8 cellular contexts compared by ENCODE assay signal in the genomic region with DNA sequence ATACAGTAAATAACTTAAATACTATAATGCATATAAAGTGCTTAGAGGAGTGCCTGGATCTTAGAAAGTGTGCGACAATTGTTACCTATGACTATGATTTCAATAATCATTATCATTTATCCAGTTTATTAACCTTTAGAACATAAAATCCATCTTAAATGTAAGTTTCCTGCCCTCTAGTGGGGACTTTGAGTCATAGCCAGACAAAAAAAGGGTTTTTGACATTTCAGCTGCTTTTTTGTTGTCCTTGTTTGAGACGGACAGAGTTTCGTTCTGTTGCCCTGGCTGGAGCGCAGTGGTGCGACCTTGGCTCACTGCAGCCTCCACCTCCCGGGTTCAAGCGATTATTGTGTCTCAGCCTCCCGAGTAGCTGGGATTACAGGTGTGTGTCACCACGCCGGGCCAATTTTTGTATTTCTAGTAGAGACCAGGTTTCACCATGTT. TPM values are rescaled to one million over a fixed set of nuclear protein-coding genes. Genes with fewer than 3 reads are reported as not detected.
DNase-seq lines count a peak whose midpoint lies in the region; ATAC-seq, FAIRE-seq and TF ChIP-seq lines count a peak whose summit lies in the region.

No MANE protein-coding gene starts in this region.

- in situ Hi-C loops in GM12878 (cut with MboI), result loop anchor here (10.0 kb wide), 1 partner anchor 643 kb away; no protein-coding TSS in a partner anchor

- POLR2A ChIA-PET in GM12878 (lab: Charles Lee), result no interaction called here

- H3K79me2 ChIP-seq in GM12878 (ENCODE audit: control insufficient read depth, insufficient read depth, low read length), result no peaks in the 10 kb centered on the region

- H3K9me3 ChIP-seq in heart left ventricle (no peaks in the 10 kb centered on the region), GM12878 (replicated peaks; ENCODE audit: control insufficient read depth, insufficient read depth, low read length) (no peaks in the 10 kb centered on the region), right lobe of liver (no peaks in the 10 kb centered on the region)

- no peaks in the 10 kb centered on the region for H4K20me1 ChIP-seq in GM12878 (ENCODE audit: control insufficient read depth, insufficient read depth)

- H3K9ac ChIP-seq in GM12878 (ENCODE audit: control insufficient read depth, insufficient read depth, low read length), result no peak overlapping the region

- CTCF ChIA-PET in GM12878 (lab: Yijun Ruan, JAX), result interaction anchor here (0.6 to 8.8 kb wide), 18 partner anchors 13 to 643 kb away, joined by 3 to 114 read pairs (median 4); no protein-coding TSS in a partner anchor

- SMC1A ChIA-PET in GM12878 (lab: Charles Lee; ENCODE audit: uncharacterized antibody, unreplicated experiment), result interaction anchor here (0.7 to 7.8 kb wide), 11 partner anchors 13 to 643 kb away, joined by 3 to 53 read pairs (median 5); no protein-coding TSS in a partner anchor

- ATAC-seq in heart left ventricle (no peak), left ventricle myocardium superior (no peak), GM12878 (peak; percentile 34), right lobe of liver (peak; percentile 24 to 41 (median 29)), HG02798 (IDR thresholded peaks at IDR 0.05; ENCODE audit: poor library complexity, unreplicated experiment) (no peak), HG02610 (IDR thresholded peaks at IDR 0.05; ENCODE audit: unreplicated experiment) (no peak)

- peak; percentile 86 for FAIRE-seq in GM12878 (lab: Jason Lieb, UNC)

- RAD21 ChIA-PET in GM12878 (lab: Charles Lee; ENCODE audit: unreplicated experiment), result interaction anchor here (0.8 to 2.4 kb wide), 10 partner anchors 34 to 643 kb away, joined by 3 to 11 read pairs (median 5); partner anchors contain the start of gene TXN

- H3K4me2 ChIP-seq in GM12878 (ENCODE audit: control insufficient read depth, insufficient read depth), result no peak overlapping the region

- peak; percentile 69 for TF ChIP-seq RAD21 in GM12878 (IDR thresholded peaks at IDR 0.05; ENCODE audit: insufficient read depth, low read depth, low read length)

- no peak overlapping the region for H2AFZ ChIP-seq in GM12878 (ENCODE audit: control insufficient read depth, low read depth, low read length)

- intact Hi-C loops in heart left ventricle (cut with DNase I) (loop anchor here (1.0 to 10.0 kb wide), 10 partner anchors 34 to 645 kb away; no protein-coding TSS in a partner anchor), left ventricle myocardium superior (cut with micrococcal nuclease) (no loop called here), GM12878 (cut with micrococcal nuclease; ENCODE audit: unreplicated experiment) (loop anchor here (2.0 to 5.0 kb wide), 3 partner anchors 35 to 645 kb away; no protein-coding TSS in a partner anchor), right lobe of liver (cut with DNase I) (no loop called here)

- no peak for DNase-seq in heart left ventricle
- no peak for DNase-seq in left ventricle myocardium superior
- DNase-seq in NCI-H2029 (lab: John Stamatoyannopoulos, UW), result peak; percentile 50
- DNase-seq in GM12878 (ENCODE audit: low read depth, low spot score), result no peak
- no peak for DNase-seq in right lobe of liver
- DNase-seq in ecto neural progenitor cell (ENCODE audit: low spot score), result no peak

- no peak for TF ChIP-seq EP300 in GM12878 (IDR thresholded peaks at IDR 0.05; ENCODE audit: borderline replicate concordance in 1 of 2, control insufficient read depth in 1 of 2, low read depth in 2 of 2, low read length in 2 of 2)

- H3K27ac ChIP-seq in heart left ventricle, result no peak overlapping the region
- no peak overlapping the region for H3K27ac ChIP-seq in GM12878 (ENCODE audit: control insufficient read depth, insufficient read depth)
- H3K27ac ChIP-seq in right lobe of liver, result peak overlapping the region in 2 of 3 donors; percentile 47 to 57

- no peak overlapping the region for H3K4me3 ChIP-seq in heart left ventricle
- H3K4me3 ChIP-seq in GM12878, result no peak overlapping the region
- no peak overlapping the region for H3K4me3 ChIP-seq in right lobe of liver

- peak; percentile 73 to 90 (median 81) for TF ChIP-seq CTCF in heart left ventricle (IDR thresholded peaks at IDR 0.05)
- TF ChIP-seq CTCF in GM12878 (IDR thresholded peaks at IDR 0.05 in 2 of 3, conservative IDR thresholded peaks at IDR 0.05 in 1 of 3; ENCODE audit: control insufficient read depth in 2 of 3, extremely low read depth in 1 of 3, insufficient read depth in 1 of 3, low read depth in 3 of 3, low read length in 3 of 3), result peak; percentile 61 to 72 (median 65)
- TF ChIP-seq CTCF in right lobe of liver (IDR thresholded peaks at IDR 0.05), result peak; percentile 76 to 79 (median 78)

- H3K36me3 ChIP-seq in heart left ventricle, result no peaks in the 10 kb centered on the region
- H3K36me3 ChIP-seq in GM12878 (ENCODE audit: control insufficient read depth in 2 of 2, insufficient read depth in 2 of 2, low read length in 1 of 2), result no peaks in the 10 kb centered on the region
- H3K36me3 ChIP-seq in right lobe of liver, result no peaks in the 10 kb centered on the region

- peaks cover 0 to 5% (median 0%) of the 10 kb centered on the region in 12 donors for H3K4me1 ChIP-seq in heart left ventricle
- H3K4me1 ChIP-seq in GM12878 (ENCODE audit: control insufficient read depth, insufficient read depth, low read length), result no peaks in the 10 kb centered on the region
- H3K4me1 ChIP-seq in right lobe of liver, result peaks cover 0 to 56% (median 26%) of the 10 kb centered on the region in 4 donors

- TF ChIP-seq POLR2A in heart left ventricle (IDR thresholded peaks at IDR 0.05), result no peak
- TF ChIP-seq POLR2A in GM12878 (IDR thresholded peaks at IDR 0.05; ENCODE audit: low read depth, low read length), result no peak
- TF ChIP-seq POLR2A in right lobe of liver (IDR thresholded peaks at IDR 0.05), result no peak

- WGBS in heart left ventricle, 4 donors, result 26 to 33% (median 29%) methylated on average over 10 of the region's 10 CpGs
- 20% methylated on average over 10 of the region's 10 CpGs for WGBS in GM12878 (ENCODE audit: insufficient coverage, insufficient replicate concordance, low lambda C conversion rate, missing lambda C conversion rate)
- WGBS in right lobe of liver (ENCODE audit: insufficient coverage, low coverage, low lambda C conversion rate, missing lambda C conversion rate), result 13% methylated on average over 9 of the region's 10 CpGs

- BruUV-seq in GM12878 (replicated peaks; lab: Mats Ljungman, UMichigan), result no TSS peak

- H3K27me3 ChIP-seq in heart left ventricle (no peaks in the 10 kb centered on the region), GM12878 (replicated peaks in 1 of 2; ENCODE audit: control insufficient read depth in 2 of 2, insufficient read depth in 2 of 2, low read length in 1 of 2) (no peaks in the 10 kb centered on the region), right lobe of liver (no peaks in the 10 kb centered on the region)

TF ChIP-seq in GM12878, 131 proteins besides CTCF, POLR2A, EP300 and RAD21 (continues in another document):
- TF ChIP-seq YBX1 (IDR thresholded peaks at IDR 0.05) (no peak), SMC3 (IDR thresholded peaks at IDR 0.05; ENCODE audit: borderline replicate concordance, low read length) (peak; percentile 70; the same call in 1 of the 2 replicates)

RNA-seq across cellular contexts. Expression of gene C9orf152, which starts 9.7 kb away (rescaled TPM):
- total RNA-seq in heart left ventricle (not detected), left ventricle myocardium superior (not detected), GM12878 (2014; rRNA removed) (not detected in 2 replicates), GM12878 (2014; rRNA removed; fragmentation: Illumina TruSeq; extraction: Trizol) (not detected in 2 replicates), GM12878 (2021) (not detected in 2 replicates), right lobe of liver (1 to 10 TPM in 2 of 6 experiments, under 1 TPM in 2, not detected in 2; 0.06 to 3.5 (median 0.74) TPM)
- polyA plus RNA-seq in heart left ventricle (not detected), GM12878 (2011; rRNA removed) (0.04 TPM in 1 of 2 replicates, not detected in the other), GM12878 (2014; fragmentation: Illumina TruSeq; extraction: Trizol) (not detected in 2 replicates), GM12878 (2014; fragmentation: Nextera tagmentation; extraction: Ambion mirVana) (not detected), GM12878 (2014; rRNA removed) (not detected in 2 replicates), GM12878 (2016; fragmentation: Nextera tagmentation; extraction: Ambion mirVana) (not detected)
- not detected in 2 replicates for total RNA-seq in GM12878 (2013; cell fraction: nucleolus; rRNA removed)
- not detected for polyA plus RNA-seq in GM12878 (2011; ENCODE audit: low read depth)
- polyA plus RNA-seq in GM12878 (2011; cell fraction: cytosol; rRNA removed), result not detected in 2 replicates
- polyA plus RNA-seq in GM12878 (2011; cell fraction: nucleus; rRNA removed), result not detected in 2 replicates
- polyA plus RNA-seq in GM12878 (2012), result 0.04 and 0.16 TPM in 2 replicates
- not detected in 2 replicates for polyA minus RNA-seq in GM12878 (2011; rRNA and poly(A)+ RNA removed)
- not detected in 2 replicates for polyA minus RNA-seq in GM12878 (2011; cell fraction: cytosol; rRNA and poly(A)+ RNA removed)
- 0.12 TPM in 1 of 2 replicates, not detected in the other for polyA minus RNA-seq in GM12878 (2011; cell fraction: nucleus; rRNA and poly(A)+ RNA removed)

RNA-seq across cellular contexts. Expression of gene TXN, which starts 38.6 kb away (rescaled TPM):
- 100 to 1,000 TPM in 1 of 9 donors, 10 to 100 TPM in 8; 48.6 to 144 (median 66.6) TPM for total RNA-seq in heart left ventricle
- polyA plus RNA-seq in heart left ventricle, result 100 to 1,000 TPM in 1 of 2 donors, 10 to 100 TPM in 1; 91.8 to 173 TPM
- 66.0 TPM for total RNA-seq in left ventricle myocardium superior
- 33.5 and 41.0 TPM in 2 replicates for total RNA-seq in GM12878 (2013; cell fraction: nucleolus; rRNA removed)
- 309 and 324 TPM in 2 replicates for total RNA-seq in GM12878 (2014; rRNA removed)
- 434 and 441 TPM in 2 replicates for total RNA-seq in GM12878 (2014; rRNA removed; fragmentation: Illumina TruSeq; extraction: Trizol)
- 359 and 374 TPM in 2 replicates for total RNA-seq in GM12878 (2021)
- 583 TPM for polyA plus RNA-seq in GM12878 (2011; ENCODE audit: low read depth)
- polyA plus RNA-seq in GM12878 (2011; rRNA removed), result 704 and 840 TPM in 2 replicates
- 373 and 435 TPM in 2 replicates for polyA plus RNA-seq in GM12878 (2011; cell fraction: cytosol; rRNA removed)
- 189 and 231 TPM in 2 replicates for polyA plus RNA-seq in GM12878 (2011; cell fraction: nucleus; rRNA removed)
- 330 and 336 TPM in 2 replicates for polyA plus RNA-seq in GM12878 (2012)
- polyA plus RNA-seq in GM12878 (2014; fragmentation: Illumina TruSeq; extraction: Trizol), result 596 and 678 TPM in 2 replicates
- 1,000 to 10,000 TPM; 2,263 to 2,304 TPM for polyA plus RNA-seq in GM12878 (2014; fragmentation: Nextera tagmentation; extraction: Ambion mirVana)
- polyA plus RNA-seq in GM12878 (2014; rRNA removed), result 345 and 460 TPM in 2 replicates
- polyA plus RNA-seq in GM12878 (2016; fragmentation: Nextera tagmentation; extraction: Ambion mirVana), result 1,000 to 10,000 TPM; 1,248 to 1,349 TPM
- 124 and 150 TPM in 2 replicates for polyA minus RNA-seq in GM12878 (2011; rRNA and poly(A)+ RNA removed)
- polyA minus RNA-seq in GM12878 (2011; cell fraction: cytosol; rRNA and poly(A)+ RNA removed), result 43.7 and 51.6 TPM in 2 replicates
- 26.1 and 30.3 TPM in 2 replicates for polyA minus RNA-seq in GM12878 (2011; cell fraction: nucleus; rRNA and poly(A)+ RNA removed)
- total RNA-seq in right lobe of liver, result 100 to 1,000 TPM; 125 to 287 (median 216) TPM

Comparison
In these comparisons a context has a peak if more than half of its experiments do, and no peak if none do; other contexts are left out.
1. intact Hi-C loops: an anchor here in heart left ventricle (1.0 to 10.0 kb wide) and GM12878 (2.0 to 5.0 kb wide); none called in left ventricle myocardium superior and right lobe of liver.
2. ATAC-seq: peak in GM12878 (single experiment) and right lobe of liver (4 of 4); none in heart left ventricle (0 of 4), left ventricle myocardium superior (single experiment), HG02798 (single experiment) and HG02610 (single experiment).
3. H3K27ac ChIP-seq: peak in right lobe of liver (2 of 3); none in heart left ventricle (0 of 12) and GM12878 (single experiment).
4. Peak in every context shown above with its lines, with median percentiles within 50 percentile points of each other: CTCF ChIP-seq.